ENCODE assay signal across 11 cellular contexts in genomic region chr19:534088-534487, GRCh38. TPM values are rescaled to one million over a fixed set of nuclear protein-coding genes. Genes with fewer than 3 reads are reported as not detected.
DNase-seq lines count a peak whose midpoint lies in the region; ATAC-seq and TF ChIP-seq lines count a peak whose summit lies in the region.
"Had no signal": no experiment of that assay in that cellular context is flagged by ENCODE, and none has a peak within 500 bp of the region (broad histone marks: within the 10 kb centered on the region; RNA-seq: fewer than 3 reads in every experiment).

No MANE protein-coding gene starts in this region.

- DNase-seq in heart right ventricle = no peak
- no peak for DNase-seq in Right ventricle myocardium superior
- DNase-seq in body of pancreas = no peak
- DNase-seq in vagina (ENCODE audit: extremely low spot score in 2 of 2) = no peak
- no peak for DNase-seq in 8988T
- DNase-seq in NCI-H510A treated with DMSO at 0.1 percent for 48 hours (lab: John Stamatoyannopoulos, UW) = no peak
- DNase-seq: DMS79; stimulated activated naive B cell treated with anti-CD40 and anti-IgM and Interleukin-4, amounts not matched to agents 10 μg/mL and 1 μg/mL and 100 μg/mL, for 72 hours had no signal

- TF ChIP-seq POLR2A in body of pancreas (IDR thresholded peaks at IDR 0.05) (no peak), vagina (IDR thresholded peaks at IDR 0.05) (no peak)

- H3K27ac ChIP-seq in heart right ventricle (peak overlapping the region in 9 of 10 donors; percentile 94 to 100 (median 98)), body of pancreas (peak overlapping the region in 3 of 4 donors; percentile 87 to 91 (median 88)), muscle layer of duodenum (ENCODE audit: low read length) (no peak overlapping the region), vagina (peak overlapping the region; percentile 87)

- TF ChIP-seq CTCF in heart right ventricle (IDR thresholded peaks at IDR 0.05) (no peak), body of pancreas (IDR thresholded peaks at IDR 0.05) (no peak), vagina (IDR thresholded peaks at IDR 0.05) (no peak)

- 79 to 81% methylated on average over 14 of the region's 14 CpGs for WGBS in heart right ventricle, 2 donors
- WGBS in body of pancreas, 2 donors = 63 to 74% methylated on average over 8 of the region's 14 CpGs

- H3K4me1 ChIP-seq in heart right ventricle = peaks cover 16 to 54% (median 39%) of the 10 kb centered on the region in 9 donors
- H3K4me1 ChIP-seq in body of pancreas = peaks cover 37% of the 10 kb centered on the region
- peaks cover 11 to 24% of the 10 kb centered on the region in 2 donors for H3K4me1 ChIP-seq in muscle layer of duodenum (ENCODE audit: control insufficient read depth in 1 of 2, insufficient read depth in 2 of 2, low read length in 2 of 2)
- H3K4me1 ChIP-seq in vagina = peaks cover 43% of the 10 kb centered on the region

- H3K9me3 ChIP-seq in heart right ventricle = no peaks in the 10 kb centered on the region
- H3K9me3 ChIP-seq in body of pancreas = no peaks in the 10 kb centered on the region
- H3K9me3 ChIP-seq in muscle layer of duodenum (ENCODE audit: control insufficient read depth in 1 of 2, low read length in 2 of 2) = no peaks in the 10 kb centered on the region
- no peaks in the 10 kb centered on the region for H3K9me3 ChIP-seq in vagina
- H3K9me3 ChIP-seq: ovary had no signal

- H3K36me3 ChIP-seq in heart right ventricle = peaks cover 0 to 41% (median 34%) of the 10 kb centered on the region in 9 donors
- peaks cover 0 to 21% of the 10 kb centered on the region in 2 donors for H3K36me3 ChIP-seq in body of pancreas (replicated peaks in 1 of 2; ENCODE audit: insufficient read depth in 1 of 2, low read depth in 2 of 2)
- peaks cover 0 to 30% of the 10 kb centered on the region in 2 donors for H3K36me3 ChIP-seq in muscle layer of duodenum (ENCODE audit: control insufficient read depth in 1 of 2, insufficient read depth in 2 of 2, low read length in 2 of 2)
- peaks cover 4 to 35% of the 10 kb centered on the region in 2 donors for H3K36me3 ChIP-seq in vagina
- H3K36me3 ChIP-seq: ovary had no signal

- peak overlapping the region in 9 of 10 donors; percentile 83 to 100 (median 99) for H3K4me3 ChIP-seq in heart right ventricle
- no peak overlapping the region for H3K4me3 ChIP-seq in body of pancreas
- H3K4me3 ChIP-seq in muscle layer of duodenum (ENCODE audit: low read depth in 1 of 2, low read length in 2 of 2) = peak overlapping the region; percentile 74 to 96
- H3K4me3 ChIP-seq in vagina = peak overlapping the region; percentile 91 to 95

- intact Hi-C loops in heart right ventricle (cut with DNase I) (loop anchor here in 3 of 10 donors (5.0 to 10.0 kb wide), 3 partner anchors 38 to 101 kb away; partner anchors contain the start of genes POLRMT (in 2 of the 3), BSG (in 1 of the 3) and FGF22 (in 1 of the 3)), Right ventricle myocardium superior (cut with DNase I) (no loop called here), body of pancreas (cut with DNase I) (no loop called here), vagina (cut with DNase I) (no loop called here)

- H3K27me3 ChIP-seq in heart right ventricle (no peaks in the 10 kb centered on the region), body of pancreas (no peaks in the 10 kb centered on the region), muscle layer of duodenum (ENCODE audit: low read depth, low read length) (no peaks in the 10 kb centered on the region), vagina (no peaks in the 10 kb centered on the region)
- H3K27me3 ChIP-seq: ovary had no signal

- no peak for ATAC-seq in heart right ventricle
- no peak for ATAC-seq in Right ventricle myocardium superior (ENCODE audit: poor library complexity)
- ATAC-seq in body of pancreas = no peak
- ATAC-seq in GM19455 (IDR thresholded peaks at IDR 0.05; ENCODE audit: unreplicated experiment) = no peak
- ATAC-seq: stimulated activated naive B cell treated with anti-CD40 and anti-IgM and Interleukin-4, amounts not matched to agents 10 μg/mL and 1 μg/mL and 100 μg/mL, for 72 hours had no signal

RNA-seq across cellular contexts. Expression of gene CDC34, which starts 2.5 kb away (rescaled TPM):
- total RNA-seq in heart right ventricle (100 to 1,000 TPM in 2 of 10 donors, 10 to 100 TPM in 8; 70.2 to 116 (median 76.7) TPM), Right ventricle myocardium superior (86.3 TPM), body of pancreas (100 to 1,000 TPM in 1 of 2 donors, 10 to 100 TPM in 1; 77.0 to 101 TPM), vagina (62.6 TPM)
- 100 to 1,000 TPM; 120 to 162 TPM for polyA plus RNA-seq in heart right ventricle

RNA-seq across cellular contexts. Expression of gene GZMM, which starts 9.8 kb away (rescaled TPM):
- total RNA-seq in heart right ventricle (1 to 10 TPM in 1 of 10 donors, under 1 TPM in 3, not detected in 6; 0.25 to 2.7 (median 0.37) TPM), Right ventricle myocardium superior (0.32 TPM), body of pancreas (1 to 10 TPM in 1 of 2 donors, not detected in 1; 5.3 TPM), vagina (not detected)
- polyA plus RNA-seq in heart right ventricle = under 1 TPM in 1 of 2 donors, not detected in 1; 0.46 TPM

RNA-seq across cellular contexts. Expression of gene TPGS1, which starts 26.8 kb away (rescaled TPM):
- 10 to 100 TPM in 6 of 10 donors, 1 to 10 TPM in 4; 7.1 to 13.5 (median 10.2) TPM for total RNA-seq in heart right ventricle
- 10 to 100 TPM; 22.1 to 22.2 TPM for polyA plus RNA-seq in heart right ventricle
- 10.8 TPM for total RNA-seq in Right ventricle myocardium superior
- total RNA-seq in body of pancreas = 10 to 100 TPM; 34.5 to 62.0 TPM
- 39.5 TPM for total RNA-seq in vagina

RNA-seq across cellular contexts. Expression of gene MADCAM1, which starts 37.8 kb away (rescaled TPM):
- total RNA-seq in heart right ventricle = under 1 TPM in 9 of 10 donors, not detected in 1; 0.14 to 0.71 (median 0.17) TPM
- under 1 TPM; 0.09 to 0.80 TPM for polyA plus RNA-seq in heart right ventricle
- 0.24 TPM for total RNA-seq in Right ventricle myocardium superior
- total RNA-seq in body of pancreas = 1 to 10 TPM in 1 of 2 donors, not detected in 1; 3.6 TPM
- 0.49 TPM for total RNA-seq in vagina

RNA-seq across cellular contexts. Expression of gene BSG, which starts 38.3 kb away (rescaled TPM):
- 1,000 to 10,000 TPM; 1,225 to 2,457 (median 1,705) TPM for total RNA-seq in heart right ventricle
- 1,000 to 10,000 TPM in 1 of 2 donors, 100 to 1,000 TPM in 1; 829 to 5,252 TPM for polyA plus RNA-seq in heart right ventricle
- 1,928 TPM for total RNA-seq in Right ventricle myocardium superior
- 100 to 1,000 TPM; 176 to 264 TPM for total RNA-seq in body of pancreas
- 231 TPM for total RNA-seq in vagina

Comparison
In these comparisons a context has a peak if more than half of its experiments do, and no peak if none do; other contexts are left out.
1. H3K4me3 ChIP-seq: peak in heart right ventricle (9 of 10), muscle layer of duodenum (2 of 2) and vagina (2 of 2); none in body of pancreas (0 of 2).